ENCODE assay signal across 10 cellular contexts in genomic region chr1:204829133-204829532, GRCh38. TPM values are rescaled to one million over a fixed set of nuclear protein-coding genes. Genes with fewer than 3 reads are reported as not detected.
DNase-seq lines count a peak whose midpoint lies in the region; ATAC-seq and TF ChIP-seq lines count a peak whose summit lies in the region.
"Had no signal": no experiment of that assay in that cellular context is flagged by ENCODE, and none has a peak within 500 bp of the region (broad histone marks: within the 10 kb centered on the region; RNA-seq: fewer than 3 reads in every experiment).

No MANE protein-coding gene starts in this region.

- H3K27ac Mint-ChIP-seq in T-helper 17 cell = no peak overlapping the region

- H3K27me3 Mint-ChIP-seq in T-helper 17 cell = peaks cover 78% of the 10 kb centered on the region

- H3K27me3 ChIP-seq in right atrium auricular region = no peaks in the 10 kb centered on the region

- peaks cover 10% of the 10 kb centered on the region for H3K4me1 Mint-ChIP-seq in T-helper 17 cell

- H3K9me3 ChIP-seq in T-helper 17 cell (ENCODE audit: control insufficient read depth, low read length, poor library complexity, severe bottlenecking) = no peaks in the 10 kb centered on the region
- no peaks in the 10 kb centered on the region for H3K9me3 ChIP-seq in right atrium auricular region

- H3K27ac ChIP-seq in right atrium auricular region = peak overlapping the region; percentile 82 to 85
- H3K27ac ChIP-seq: cardiac muscle cell had no signal

- peaks cover 12% of the 10 kb centered on the region for H3K36me3 Mint-ChIP-seq in T-helper 17 cell (ENCODE audit: low read depth)

- H3K4me3 Mint-ChIP-seq in T-helper 17 cell = peak overlapping the region; percentile 74

- DNase-seq in EL (peak; percentile 11), T-helper 17 cell (no peak), right atrium auricular region (ENCODE audit: low spot score) (no peak), retinal pigment epithelial cell (ENCODE audit: low read depth) (no peak), GM13977 (ENCODE audit: low spot score) (no peak), epidermal melanocyte (ENCODE audit: insufficient read length, low spot score) (no peak)
- DNase-seq: SIG-M5 had no signal

- in situ Hi-C loops in GM13977 (cut with MboI; ENCODE audit: low pct_unique_long_range_greater_than_20kb, low sequenced_read_pairs, unreplicated experiment) = no loop called here

- no peak for ATAC-seq in T-helper 17 cell
- ATAC-seq in GM19395 (IDR thresholded peaks at IDR 0.05; ENCODE audit: unreplicated experiment) = no peak
- no peak for ATAC-seq in GM19351 (IDR thresholded peaks at IDR 0.05; ENCODE audit: unreplicated experiment)

- H3K4me1 ChIP-seq in right atrium auricular region = peaks cover 0 to 33% of the 10 kb centered on the region in 2 donors

- peak overlapping the region; percentile 61 to 69 for H3K4me3 ChIP-seq in right atrium auricular region
- H3K4me3 ChIP-seq in retinal pigment epithelial cell (ENCODE audit: low read length) = peak overlapping the region; percentile 48
- H3K4me3 ChIP-seq: cardiac muscle cell had no signal

- no peaks in the 10 kb centered on the region for H3K36me3 ChIP-seq in right atrium auricular region
- H3K36me3 ChIP-seq: cardiac muscle cell had no signal

- no peak for TF ChIP-seq CTCF in right atrium auricular region (IDR thresholded peaks at IDR 0.05)
- no peak for TF ChIP-seq CTCF in retinal pigment epithelial cell (conservative IDR thresholded peaks at IDR 0.05; ENCODE audit: low read depth, low read length)
- no peak for TF ChIP-seq CTCF in GM13977 (IDR thresholded peaks at IDR 0.05; ENCODE audit: extremely low read depth, insufficient read depth, missing control alignments)

RNA-seq across cellular contexts. Expression of gene NFASC, which starts 41.5 kb away (rescaled TPM):
- total RNA-seq in T-helper 17 cell = under 1 TPM in 1 of 2 donors, not detected in 1; 0.27 TPM
- 10 to 100 TPM; 38.5 to 45.9 TPM for total RNA-seq in right atrium auricular region

Comparison
In these comparisons a context has a peak if more than half of its experiments do, and no peak if none do; other contexts are left out.
1. RNA of gene NFASC, which starts 41.5 kb away (total RNA-seq): 38.5 to 45.9 TPM in right atrium auricular region; 0.27 TPM in T-helper 17 cell; every median in the first group is over 10 times any median in the second.